2 cellular contexts compared by ENCODE assay signal in genomic region chr18:74062037-74062436, GRCh38.
A peak's percentile ranks its signal among the peaks of the same experiment; 100 is the strongest.
TF ChIP-seq lines count a peak whose summit lies in the region.

No MANE protein-coding gene starts in this region.

TF ChIP-seq in HepG2, 621 proteins besides CTCF, POLR2A, EP300 and RAD21:
- TF ChIP-seq, protein P1, sequence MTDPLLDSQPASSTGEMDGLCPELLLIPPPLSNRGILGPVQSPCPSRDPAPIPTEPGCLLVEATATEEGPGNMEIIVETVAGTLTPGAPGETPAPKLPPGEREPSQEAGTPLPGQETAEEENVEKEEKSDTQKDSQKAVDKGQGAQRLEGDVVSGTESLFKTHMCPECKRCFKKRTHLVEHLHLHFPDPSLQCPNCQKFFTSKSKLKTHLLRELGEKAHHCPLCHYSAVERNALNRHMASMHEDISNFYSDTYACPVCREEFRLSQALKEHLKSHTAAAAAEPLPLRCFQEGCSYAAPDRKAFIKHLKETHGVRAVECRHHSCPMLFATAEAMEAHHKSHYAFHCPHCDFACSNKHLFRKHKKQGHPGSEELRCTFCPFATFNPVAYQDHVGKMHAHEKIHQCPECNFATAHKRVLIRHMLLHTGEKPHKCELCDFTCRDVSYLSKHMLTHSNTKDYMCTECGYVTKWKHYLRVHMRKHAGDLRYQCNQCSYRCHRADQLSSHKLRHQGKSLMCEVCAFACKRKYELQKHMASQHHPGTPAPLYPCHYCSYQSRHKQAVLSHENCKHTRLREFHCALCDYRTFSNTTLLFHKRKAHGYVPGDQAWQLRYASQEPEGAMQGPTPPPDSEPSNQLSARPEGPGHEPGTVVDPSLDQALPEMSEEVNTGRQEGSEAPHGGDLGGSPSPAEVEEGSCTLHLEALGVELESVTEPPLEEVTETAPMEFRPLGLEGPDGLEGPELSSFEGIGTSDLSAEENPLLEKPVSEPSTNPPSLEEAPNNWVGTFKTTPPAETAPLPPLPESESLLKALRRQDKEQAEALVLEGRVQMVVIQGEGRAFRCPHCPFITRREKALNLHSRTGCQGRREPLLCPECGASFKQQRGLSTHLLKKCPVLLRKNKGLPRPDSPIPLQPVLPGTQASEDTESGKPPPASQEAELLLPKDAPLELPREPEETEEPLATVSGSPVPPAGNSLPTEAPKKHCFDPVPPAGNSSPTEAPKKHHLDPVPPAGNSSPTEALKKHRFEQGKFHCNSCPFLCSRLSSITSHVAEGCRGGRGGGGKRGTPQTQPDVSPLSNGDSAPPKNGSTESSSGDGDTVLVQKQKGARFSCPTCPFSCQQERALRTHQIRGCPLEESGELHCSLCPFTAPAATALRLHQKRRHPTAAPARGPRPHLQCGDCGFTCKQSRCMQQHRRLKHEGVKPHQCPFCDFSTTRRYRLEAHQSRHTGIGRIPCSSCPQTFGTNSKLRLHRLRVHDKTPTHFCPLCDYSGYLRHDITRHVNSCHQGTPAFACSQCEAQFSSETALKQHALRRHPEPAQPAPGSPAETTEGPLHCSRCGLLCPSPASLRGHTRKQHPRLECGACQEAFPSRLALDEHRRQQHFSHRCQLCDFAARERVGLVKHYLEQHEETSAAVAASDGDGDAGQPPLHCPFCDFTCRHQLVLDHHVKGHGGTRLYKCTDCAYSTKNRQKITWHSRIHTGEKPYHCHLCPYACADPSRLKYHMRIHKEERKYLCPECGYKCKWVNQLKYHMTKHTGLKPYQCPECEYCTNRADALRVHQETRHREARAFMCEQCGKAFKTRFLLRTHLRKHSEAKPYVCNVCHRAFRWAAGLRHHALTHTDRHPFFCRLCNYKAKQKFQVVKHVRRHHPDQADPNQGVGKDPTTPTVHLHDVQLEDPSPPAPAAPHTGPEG (CRISPR knock-in tag; IDR thresholded peaks at IDR 0.05), result no peak
- TF ChIP-seq TOPORS (CRISPR knock-in tag; IDR thresholded peaks at IDR 0.05) (no peak), NR2F2 (IDR thresholded peaks at IDR 0.05; ENCODE audit: borderline replicate concordance, low read depth) (no peak), SMYD3 (CRISPR knock-in tag; IDR thresholded peaks at IDR 0.05) (no peak), FOXM1 (CRISPR knock-in tag; IDR thresholded peaks at IDR 0.05) (no peak), KAT2B (IDR thresholded peaks at IDR 0.05; ENCODE audit: borderline replicate concordance, low read depth, low read length) (no peak), ZSCAN20 (CRISPR knock-in tag; IDR thresholded peaks at IDR 0.05; ENCODE audit: borderline replicate concordance) (no peak), GATAD2A (CRISPR knock-in tag; IDR thresholded peaks at IDR 0.05) (0 out of 2 replicates have a peak, but pooled peaks have one; percentile 29), ZBTB42 (CRISPR knock-in tag; IDR thresholded peaks at IDR 0.05) (no peak), FOXA3 (CRISPR knock-in tag; IDR thresholded peaks at IDR 0.05) (peak; percentile 10; the same call in 1 of the 2 replicates), CEBPG (CRISPR knock-in tag; IDR thresholded peaks at IDR 0.05) (peak; percentile 57), HNF4A (CRISPR knock-in tag; IDR thresholded peaks at IDR 0.05) (peak; percentile 60), ZFP37 (CRISPR knock-in tag; IDR thresholded peaks at IDR 0.05; ENCODE audit: borderline replicate concordance) (no peak), MATR3 (CRISPR knock-in tag; IDR thresholded peaks at IDR 0.05) (no peak), ZNF773 (CRISPR knock-in tag; IDR thresholded peaks at IDR 0.05; ENCODE audit: borderline replicate concordance) (no peak), CEBPB (IDR thresholded peaks at IDR 0.05; ENCODE audit: borderline replicate concordance, low read depth, low read length) (peak; percentile 77; the same call in 1 of the 2 replicates), RFX1 (IDR thresholded peaks at IDR 0.05) (no peak), ZNF558 (CRISPR knock-in tag; IDR thresholded peaks at IDR 0.05; ENCODE audit: borderline replicate concordance) (no peak), NFATC3 (CRISPR knock-in tag; IDR thresholded peaks at IDR 0.05) (no peak), DNMT1 (CRISPR knock-in tag; IDR thresholded peaks at IDR 0.05) (no peak), ZNF24 (IDR thresholded peaks at IDR 0.05) (no peak), KAT8 (CRISPR knock-in tag; IDR thresholded peaks at IDR 0.05) (no peak), HCFC1 (IDR thresholded peaks at IDR 0.05; ENCODE audit: low read depth, low read length) (no peak), CHCHD3 (CRISPR knock-in tag; IDR thresholded peaks at IDR 0.05) (no peak), ZBTB44 (CRISPR knock-in tag; IDR thresholded peaks at IDR 0.05) (no peak), NR2F6 (IDR thresholded peaks at IDR 0.05) (no peak), NR2F6 (CRISPR knock-in tag; IDR thresholded peaks at IDR 0.05) (no peak), NBN (conservative IDR thresholded peaks at IDR 0.05) (no peak), ZNF691 (CRISPR knock-in tag; IDR thresholded peaks at IDR 0.05; ENCODE audit: borderline replicate concordance, low read depth) (no peak)

TF ChIP-seq in GM12891, 5 proteins besides CTCF, POLR2A, EP300 and RAD21:
- no peak for TF ChIP-seq PAX5 (IDR thresholded peaks at IDR 0.05; ENCODE audit: insufficient read depth, low read length, severe bottlenecking)
- TF ChIP-seq POU2F2 (IDR thresholded peaks at IDR 0.05; ENCODE audit: low read depth, low read length), result no peak
- no peak for TF ChIP-seq TAF1 (IDR thresholded peaks at IDR 0.05; ENCODE audit: low read depth, low read length)
- TF ChIP-seq POLR2AphosphoS5 (IDR thresholded peaks at IDR 0.05; ENCODE audit: low read depth, low read length), result no peak
- TF ChIP-seq SPI1 (IDR thresholded peaks at IDR 0.05; ENCODE audit: low read depth, low read length), result no peak
